In the genomic region with DNA sequence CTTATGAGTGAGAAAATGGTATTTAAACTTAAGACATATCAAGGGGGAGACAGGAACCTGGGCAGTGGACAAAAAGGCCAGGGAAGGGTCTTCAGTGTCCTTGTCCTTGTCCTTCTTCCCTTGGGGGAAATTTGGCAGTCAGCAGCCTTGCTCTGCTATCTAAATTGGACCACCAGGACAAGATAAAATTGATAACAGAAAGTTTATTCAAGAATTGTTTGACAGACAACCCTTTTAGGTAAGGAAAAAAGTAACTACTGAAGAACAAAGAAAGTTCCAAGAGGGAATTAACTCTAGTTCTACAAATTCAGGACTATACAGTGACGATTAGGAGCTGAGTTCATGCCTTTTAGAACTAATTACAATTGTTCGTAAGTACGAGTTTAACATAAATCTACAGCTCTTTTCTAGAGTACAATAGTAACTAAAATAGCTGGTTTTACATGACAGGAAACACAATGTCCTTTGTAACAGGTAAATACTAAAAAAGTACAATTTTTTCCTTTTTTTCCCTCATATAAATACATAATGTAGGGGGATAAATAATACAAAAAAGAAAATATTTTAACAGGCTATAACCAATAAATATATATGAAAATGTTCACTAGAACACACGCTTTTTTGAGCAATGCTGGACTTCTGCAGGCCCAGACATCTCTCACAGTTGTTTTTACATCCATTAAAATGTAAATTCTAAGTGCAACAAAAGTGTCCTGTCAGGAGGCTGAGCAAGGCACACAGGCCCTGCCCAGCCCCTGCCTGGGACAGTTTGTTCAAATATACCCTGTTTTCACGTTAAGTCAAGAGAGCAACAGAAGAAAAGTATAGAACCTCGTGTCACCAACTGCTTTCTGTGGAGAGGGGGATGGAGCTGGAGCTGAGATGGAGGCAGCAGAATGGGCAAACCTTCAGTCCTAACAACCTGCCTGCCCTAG, we compare ENCODE assay signal across 11 cellular contexts. TPM values are rescaled to one million over a fixed set of nuclear protein-coding genes. Genes with fewer than 3 reads are reported as not detected.
DNase-seq lines count a peak whose midpoint lies in the region; ATAC-seq, FAIRE-seq and TF ChIP-seq lines count a peak whose summit lies in the region.
"Had no signal": no experiment of that assay in that cellular context is flagged by ENCODE, and none has a peak within 500 bp of the region (broad histone marks: within the 10 kb centered on the region; RNA-seq: fewer than 3 reads in every experiment).

No MANE protein-coding gene starts in this region.

- H3K27me3 ChIP-seq in Peyer's patch: no peaks in the 10 kb centered on the region
- H3K27me3 ChIP-seq in endothelial cell of umbilical vein (ENCODE audit: control insufficient read depth in 2 of 2, insufficient read depth in 2 of 2, low read length in 2 of 2): no peaks in the 10 kb centered on the region
- H3K27me3 ChIP-seq in brain microvascular endothelial cell (replicated peaks): peaks cover 84% of the 10 kb centered on the region

- BruUV-seq in Calu3 (replicated peaks; lab: Mats Ljungman, UMichigan) (no TSS peak), endothelial cell of umbilical vein (replicated peaks; lab: Mats Ljungman, UMichigan) (no TSS peak)

- ATAC-seq in GM18870 (IDR thresholded peaks at IDR 0.05; ENCODE audit: unreplicated experiment): no peak

- H3K9me1 ChIP-seq in endothelial cell of umbilical vein (replicated peaks; ENCODE audit: control insufficient read depth, extremely low read depth, insufficient read depth, low read length): no peaks in the 10 kb centered on the region

- H3K4me1 ChIP-seq in Peyer's patch (peaks cover 0 to 46% (median 0%) of the 10 kb centered on the region in 4 donors), endothelial cell of umbilical vein (ENCODE audit: control insufficient read depth, extremely low read depth, insufficient read depth, low read length) (peaks cover 40% of the 10 kb centered on the region)

- intact Hi-C loops in Calu3 (cut with micrococcal nuclease; ENCODE audit: unreplicated experiment): no loop called here
- intact Hi-C loops in endothelial cell of umbilical vein (cut with micrococcal nuclease): loop anchor here (2.0 kb wide), 1 partner anchor 14 kb away; no protein-coding TSS in a partner anchor

- peak overlapping the region; percentile 88 for H3K4me2 ChIP-seq in endothelial cell of umbilical vein (ENCODE audit: insufficient read depth, low read length)

- no peaks in the 10 kb centered on the region for H4K20me1 ChIP-seq in endothelial cell of umbilical vein (replicated peaks; ENCODE audit: control insufficient read depth, extremely low read depth, insufficient read depth, low read length)

- H3K36me3 ChIP-seq in Peyer's patch (peaks cover 0 to 23% (median 3%) of the 10 kb centered on the region in 3 donors), endothelial cell of umbilical vein (ENCODE audit: control insufficient read depth in 2 of 2, extremely low read depth in 1 of 2, insufficient read depth in 2 of 2, low read length in 2 of 2) (peaks cover 10 to 14% of the 10 kb centered on the region in 2 experiments), brain microvascular endothelial cell (replicated peaks) (no peaks in the 10 kb centered on the region)

- H3K4me3 Mint-ChIP-seq in Calu3 (ENCODE audit: low read depth, unreplicated experiment) (peak overlapping the region; percentile 68), progenitor cell of endocrine pancreas (ENCODE audit: low read depth) (no peak overlapping the region)

- H2AFZ ChIP-seq in endothelial cell of umbilical vein (ENCODE audit: low read depth, low read length): no peak overlapping the region

- H3K27me3 Mint-ChIP-seq in Calu3 (ENCODE audit: unreplicated experiment) (peaks cover 18% of the 10 kb centered on the region), progenitor cell of endocrine pancreas (peaks cover 90% of the 10 kb centered on the region)

- dilution Hi-C loops in endothelial cell of umbilical vein (cut with MboI; ENCODE audit: extremely low pct_ligation_motif_present, low sequenced_read_pairs): no loop called here

- no peak for TF ChIP-seq POLR2A in Peyer's patch (IDR thresholded peaks at IDR 0.05)
- TF ChIP-seq POLR2A in endothelial cell of umbilical vein (IDR thresholded peaks at IDR 0.05; ENCODE audit: low read depth, low read length): no peak

- H3K79me2 ChIP-seq in endothelial cell of umbilical vein (ENCODE audit: control insufficient read depth, insufficient read depth, low read length): peaks cover 49% of the 10 kb centered on the region

- H3K9me3 Mint-ChIP-seq in Calu3 (ENCODE audit: low read depth, unreplicated experiment): no peaks in the 10 kb centered on the region
- H3K9me3 Mint-ChIP-seq in progenitor cell of endocrine pancreas (ENCODE audit: low read depth): no peaks in the 10 kb centered on the region

- H3K9me3 ChIP-seq in Peyer's patch (no peaks in the 10 kb centered on the region), endothelial cell of umbilical vein (replicated peaks; ENCODE audit: control insufficient read depth, insufficient read depth, low read length) (no peaks in the 10 kb centered on the region)

- H3K4me3 ChIP-seq in Peyer's patch (no peak overlapping the region), endothelial cell of umbilical vein (replicated peaks in 1 of 3; ENCODE audit: insufficient read depth in 1 of 3, low read depth in 1 of 3, low read length in 3 of 3) (no peak overlapping the region), brain microvascular endothelial cell (ENCODE audit: low read depth, low read length) (no peak overlapping the region)

- H3K4me1 Mint-ChIP-seq in Calu3 (ENCODE audit: low read depth, unreplicated experiment) (peaks cover 25% of the 10 kb centered on the region), progenitor cell of endocrine pancreas (ENCODE audit: low read depth) (peaks cover 41% of the 10 kb centered on the region)

- in situ Hi-C loops in brain microvascular endothelial cell (cut with HindIII; ENCODE audit: low pct_ligation_motif_present, low sequenced_read_pairs): no loop called here

- peak overlapping the region; percentile 58 for H3K27ac Mint-ChIP-seq in Calu3 (ENCODE audit: unreplicated experiment)
- peak overlapping the region; percentile 47 for H3K27ac Mint-ChIP-seq in progenitor cell of endocrine pancreas

- TF ChIP-seq CTCF in Calu3 (IDR thresholded peaks at IDR 0.05; ENCODE audit: unreplicated experiment) (no peak), Peyer's patch (IDR thresholded peaks at IDR 0.05) (no peak), endothelial cell of umbilical vein (IDR thresholded peaks at IDR 0.05; ENCODE audit: extremely low read depth in 1 of 2, insufficient read depth in 1 of 2, low read depth in 1 of 2, low read length in 2 of 2) (no peak), progenitor cell of endocrine pancreas (IDR thresholded peaks at IDR 0.05; ENCODE audit: unreplicated experiment) (no peak), brain microvascular endothelial cell (IDR thresholded peaks at IDR 0.05; ENCODE audit: low read depth, low read length, missing control alignments) (no peak)

- POLR2A ChIA-PET in endothelial cell of umbilical vein (lab: Charles Lee): no interaction called here

- H3K27ac ChIP-seq in Peyer's patch: peak overlapping the region; percentile 40 to 96 (median 62)
- H3K27ac ChIP-seq in endothelial cell of umbilical vein (ENCODE audit: insufficient read depth, low read depth, low read length): peak overlapping the region; percentile 47
- no peak overlapping the region for H3K27ac ChIP-seq in brain microvascular endothelial cell

- CTCF ChIA-PET in Calu3 (lab: Charles Lee) (interaction anchor here (1.1 kb wide), 1 partner anchor 333 kb away, joined by 3 read pairs; no protein-coding TSS in a partner anchor), endothelial cell of umbilical vein (lab: Charles Lee) (interaction anchor here (0.9 to 3.8 kb wide), 4 partner anchors 20 to 333 kb away, joined by 3 to 28 read pairs (median 4); no protein-coding TSS in a partner anchor)

- DNase-seq in Calu3: no peak
- DNase-seq in Peyer's patch: no peak
- DNase-seq in endothelial cell of umbilical vein (ENCODE audit: low read depth, low spot score): no peak
- DNase-seq in progenitor cell of endocrine pancreas (ENCODE audit: low spot score, unreplicated experiment): no peak
- DNase-seq in activated CD4-positive, CD25-positive, alpha-beta regulatory T cell (lab: John Stamatoyannopoulos, UW): no peak
- DNase-seq in brain microvascular endothelial cell: no peak
- DNase-seq in NCI-H1694 (lab: John Stamatoyannopoulos, UW): no peak
- DNase-seq: NCI-H2029 treated with DMSO at 0.1 percent for 48 hours had no signal

- no peak overlapping the region for H3K9ac ChIP-seq in endothelial cell of umbilical vein (replicated peaks; ENCODE audit: extremely low read depth, insufficient read depth, low read length)

- no peak for FAIRE-seq in endothelial cell of umbilical vein (lab: Jason Lieb, UNC)
- FAIRE-seq: GM18507 had no signal

- H3K36me3 Mint-ChIP-seq in Calu3 (ENCODE audit: insufficient read depth, unreplicated experiment): peaks cover 87% of the 10 kb centered on the region
- H3K36me3 Mint-ChIP-seq in progenitor cell of endocrine pancreas (ENCODE audit: insufficient read depth): peaks cover 10% of the 10 kb centered on the region

RNA-seq across cellular contexts. Expression of a gene that starts 4.0 kb away (rescaled TPM):
- total RNA-seq in Calu3 (2022): 24.5 and 32.6 TPM in 2 replicates
- total RNA-seq in Peyer's patch: 1 to 10 TPM; 1.4 to 9.6 (median 4.1) TPM
- 21.5 and 23.3 TPM in 2 replicates for total RNA-seq in endothelial cell of umbilical vein
- 14.1 and 16.8 TPM in 2 replicates for polyA plus RNA-seq in endothelial cell of umbilical vein
- polyA plus RNA-seq in endothelial cell of umbilical vein (2011; cell fraction: cytosol; rRNA removed): 6.8 and 8.4 TPM in 2 replicates
- 12.1 and 13.9 TPM in 2 replicates for polyA plus RNA-seq in endothelial cell of umbilical vein (2011; cell fraction: nucleus; rRNA removed)
- polyA plus RNA-seq in endothelial cell of umbilical vein (2012): 12.0 and 12.5 TPM in 2 replicates
- 3.1 and 3.5 TPM in 2 replicates for polyA minus RNA-seq in endothelial cell of umbilical vein
- polyA minus RNA-seq in endothelial cell of umbilical vein (2011; cell fraction: cytosol; rRNA and poly(A)+ RNA removed): not detected
- polyA minus RNA-seq in endothelial cell of umbilical vein (2011; cell fraction: nucleus; rRNA and poly(A)+ RNA removed): 4.9 and 5.0 TPM in 2 replicates
- total RNA-seq in progenitor cell of endocrine pancreas: 15.2 and 19.8 TPM in 2 replicates

RNA-seq across cellular contexts. Expression of a gene that starts 18.1 kb away (rescaled TPM):
- not detected in 2 replicates for total RNA-seq in Calu3 (2022)
- not detected for total RNA-seq in Peyer's patch
- not detected in 2 replicates for total RNA-seq in endothelial cell of umbilical vein
- polyA plus RNA-seq in endothelial cell of umbilical vein: not detected in 2 replicates
- polyA plus RNA-seq in endothelial cell of umbilical vein (2011; cell fraction: cytosol; rRNA removed): not detected in 2 replicates
- not detected in 2 replicates for polyA plus RNA-seq in endothelial cell of umbilical vein (2011; cell fraction: nucleus; rRNA removed)
- polyA plus RNA-seq in endothelial cell of umbilical vein (2012): not detected in 2 replicates
- polyA minus RNA-seq in endothelial cell of umbilical vein: not detected in 2 replicates
- not detected for polyA minus RNA-seq in endothelial cell of umbilical vein (2011; cell fraction: cytosol; rRNA and poly(A)+ RNA removed)
- 0.19 TPM in 1 of 2 replicates, not detected in the other for polyA minus RNA-seq in endothelial cell of umbilical vein (2011; cell fraction: nucleus; rRNA and poly(A)+ RNA removed)
- 0.96 and 2.2 TPM in 2 replicates for total RNA-seq in progenitor cell of endocrine pancreas
- total RNA-seq: posterior vena cava had no signal

RNA-seq across cellular contexts. Expression of a gene that starts 29.2 kb away (rescaled TPM):
- total RNA-seq in Calu3 (2022) (28.0 and 31.1 TPM in 2 replicates), Peyer's patch (1 to 10 TPM; 1.8 to 6.6 (median 5.1) TPM), endothelial cell of umbilical vein (11.2 and 13.1 TPM in 2 replicates), progenitor cell of endocrine pancreas (3.4 and 6.0 TPM in 2 replicates)
- polyA plus RNA-seq in endothelial cell of umbilical vein: 4.6 and 5.4 TPM in 2 replicates
- polyA plus RNA-seq in endothelial cell of umbilical vein (2011; cell fraction: cytosol; rRNA removed): 2.5 and 3.3 TPM in 2 replicates
- polyA plus RNA-seq in endothelial cell of umbilical vein (2011; cell fraction: nucleus; rRNA removed): 13.6 and 14.6 TPM in 2 replicates
- 5.2 and 5.6 TPM in 2 replicates for polyA plus RNA-seq in endothelial cell of umbilical vein (2012)
- 3.6 and 4.6 TPM in 2 replicates for polyA minus RNA-seq in endothelial cell of umbilical vein
- polyA minus RNA-seq in endothelial cell of umbilical vein (2011; cell fraction: cytosol; rRNA and poly(A)+ RNA removed): 0.51 TPM
- polyA minus RNA-seq in endothelial cell of umbilical vein (2011; cell fraction: nucleus; rRNA and poly(A)+ RNA removed): 8.2 and 8.8 TPM in 2 replicates

RNA-seq across cellular contexts. Expression of a gene that starts 41.1 kb away (rescaled TPM):
- total RNA-seq in Calu3 (2022) (151 and 154 TPM in 2 replicates), Peyer's patch (10 to 100 TPM; 37.0 to 89.3 (median 65.4) TPM), endothelial cell of umbilical vein (45.0 and 56.6 TPM in 2 replicates), progenitor cell of endocrine pancreas (19.4 and 32.1 TPM in 2 replicates)
- 29.6 and 33.0 TPM in 2 replicates for polyA plus RNA-seq in endothelial cell of umbilical vein
- 7.9 and 11.6 TPM in 2 replicates for polyA plus RNA-seq in endothelial cell of umbilical vein (2011; cell fraction: cytosol; rRNA removed)
- 81.4 and 85.1 TPM in 2 replicates for polyA plus RNA-seq in endothelial cell of umbilical vein (2011; cell fraction: nucleus; rRNA removed)
- polyA plus RNA-seq in endothelial cell of umbilical vein (2012): 19.0 and 19.8 TPM in 2 replicates
- 7.7 and 13.3 TPM in 2 replicates for polyA minus RNA-seq in endothelial cell of umbilical vein
- 1.3 TPM for polyA minus RNA-seq in endothelial cell of umbilical vein (2011; cell fraction: cytosol; rRNA and poly(A)+ RNA removed)
- 18.1 and 32.3 TPM in 2 replicates for polyA minus RNA-seq in endothelial cell of umbilical vein (2011; cell fraction: nucleus; rRNA and poly(A)+ RNA removed)

RNA-seq across cellular contexts. Expression of a gene that starts 44.6 kb away (rescaled TPM):
- 47.2 and 48.5 TPM in 2 replicates for total RNA-seq in Calu3 (2022)
- total RNA-seq in Peyer's patch: 10 to 100 TPM in 3 of 4 donors, 1 to 10 TPM in 1; 7.7 to 22.5 (median 15.0) TPM
- total RNA-seq in endothelial cell of umbilical vein: 7.3 and 8.5 TPM in 2 replicates
- polyA plus RNA-seq in endothelial cell of umbilical vein: 2.0 and 2.6 TPM in 2 replicates
- polyA plus RNA-seq in endothelial cell of umbilical vein (2011; cell fraction: cytosol; rRNA removed): 1.0 and 1.1 TPM in 2 replicates
- polyA plus RNA-seq in endothelial cell of umbilical vein (2011; cell fraction: nucleus; rRNA removed): 13.1 and 13.2 TPM in 2 replicates
- polyA plus RNA-seq in endothelial cell of umbilical vein (2012): 3.3 and 3.5 TPM in 2 replicates
- polyA minus RNA-seq in endothelial cell of umbilical vein: 0.57 and 0.58 TPM in 2 replicates
- 0.82 TPM for polyA minus RNA-seq in endothelial cell of umbilical vein (2011; cell fraction: cytosol; rRNA and poly(A)+ RNA removed)
- polyA minus RNA-seq in endothelial cell of umbilical vein (2011; cell fraction: nucleus; rRNA and poly(A)+ RNA removed): 2.5 and 2.6 TPM in 2 replicates
- 2.1 and 5.6 TPM in 2 replicates for total RNA-seq in progenitor cell of endocrine pancreas
